In the genomic region with DNA sequence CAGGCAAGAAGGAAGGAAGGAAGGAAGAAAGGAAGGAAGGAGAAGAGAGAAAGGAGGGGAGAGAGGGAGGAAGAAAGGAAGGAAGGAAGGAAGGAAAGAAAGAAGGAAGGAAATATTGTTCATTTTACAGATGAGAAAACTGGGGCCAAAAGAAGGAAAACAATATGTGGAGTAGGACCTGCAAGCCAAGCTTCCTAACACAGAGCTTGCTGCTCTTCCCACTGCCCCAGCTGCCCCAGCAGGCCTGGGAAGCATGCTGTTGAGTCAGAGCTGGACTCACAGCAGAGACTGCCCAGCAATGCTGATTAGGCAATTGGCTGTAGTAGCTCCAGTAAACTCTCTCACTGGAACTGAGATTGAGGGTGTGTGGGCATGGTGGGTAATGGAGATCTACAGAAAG, we compare ENCODE assay signal across 14 cellular contexts. TPM values are rescaled to one million over a fixed set of nuclear protein-coding genes. Genes with fewer than 3 reads are reported as not detected.
DNase-seq lines count a peak whose midpoint lies in the region; ATAC-seq, FAIRE-seq and TF ChIP-seq lines count a peak whose summit lies in the region.
"Had no signal": no experiment of that assay in that cellular context is flagged by ENCODE, and none has a peak within 500 bp of the region (broad histone marks: within the 10 kb centered on the region; RNA-seq: fewer than 3 reads in every experiment).

No MANE protein-coding gene starts in this region.

- H3K4me3 ChIP-seq in AG04449 (ENCODE audit: low read depth, low read length) = no peak overlapping the region
- no peak overlapping the region for H3K4me3 ChIP-seq in bronchial epithelial cell (ENCODE audit: low read depth, low read length)
- H3K4me3 ChIP-seq in liver (ENCODE audit: low read depth in 1 of 3, low read length in 3 of 3) = no peak overlapping the region
- H3K4me3 ChIP-seq in left ventricle myocardium inferior = no peak overlapping the region

- H3K9me3 ChIP-seq in liver (ENCODE audit: control insufficient read depth in 4 of 4, low read length in 3 of 4) = no peaks in the 10 kb centered on the region
- H3K9me3 ChIP-seq in left ventricle myocardium inferior (replicated peaks) = no peaks in the 10 kb centered on the region

- POLR2A ChIA-PET in AG04449 (lab: Yijun Ruan, JAX) = interaction anchor here (1.2 kb wide), 1 partner anchor 8 kb away, joined by 4 read pairs; no protein-coding TSS in a partner anchor
- POLR2A ChIA-PET in activated CD4-positive, alpha-beta memory T cell treated with anti-CD3 and anti-CD28 coated beads for 36 hours (lab: Charles Lee) = no interaction called here

- H3K27me3 ChIP-seq in bronchial epithelial cell (ENCODE audit: control insufficient read depth, insufficient read depth, low read length) = no peaks in the 10 kb centered on the region
- no peaks in the 10 kb centered on the region for H3K27me3 ChIP-seq in liver (ENCODE audit: control insufficient read depth in 4 of 4, insufficient read depth in 4 of 4, low read length in 3 of 4)
- H3K27me3 ChIP-seq in left ventricle myocardium inferior (ENCODE audit: low read depth) = peaks cover 13% of the 10 kb centered on the region

- H3K9me3 Mint-ChIP-seq in activated CD4-positive, alpha-beta memory T cell treated with anti-CD3 and anti-CD28 coated beads for 36 hours = no peaks in the 10 kb centered on the region
- H3K9me3 Mint-ChIP-seq: nephron; stimulated activated naive B cell treated with anti-CD40 and anti-IgM and Interleukin-4, amounts not matched to agents 10 μg/mL and 1 μg/mL and 100 μg/mL, for 72 hours had no signal

- no peak for TF ChIP-seq CTCF in AG04449 (IDR thresholded peaks at IDR 0.05; ENCODE audit: insufficient read depth, low read length, missing control alignments)
- no peak for TF ChIP-seq CTCF in bronchial epithelial cell (IDR thresholded peaks at IDR 0.05; ENCODE audit: insufficient read depth, low read length, severe bottlenecking)
- TF ChIP-seq CTCF in liver (IDR thresholded peaks at IDR 0.05; ENCODE audit: low read depth, low read length, missing input control) = no peak
- TF ChIP-seq CTCF in left ventricle myocardium inferior (IDR thresholded peaks at IDR 0.05; ENCODE audit: borderline replicate concordance) = no peak

- no peak overlapping the region for H3K27ac Mint-ChIP-seq in activated CD4-positive, alpha-beta memory T cell treated with anti-CD3 and anti-CD28 coated beads for 36 hours
- H3K27ac Mint-ChIP-seq: nephron; stimulated activated naive B cell treated with anti-CD40 and anti-IgM and Interleukin-4, amounts not matched to agents 10 μg/mL and 1 μg/mL and 100 μg/mL, for 72 hours had no signal

- FAIRE-seq in bronchial epithelial cell (lab: Jason Lieb, UNC) = no peak

- H3K36me3 Mint-ChIP-seq in activated CD4-positive, alpha-beta memory T cell treated with anti-CD3 and anti-CD28 coated beads for 36 hours = no peaks in the 10 kb centered on the region
- H3K36me3 Mint-ChIP-seq: stimulated activated naive B cell treated with anti-CD40 and anti-IgM and Interleukin-4, amounts not matched to agents 10 μg/mL and 1 μg/mL and 100 μg/mL, for 72 hours had no signal

- H3K4me1 ChIP-seq in liver (ENCODE audit: control insufficient read depth in 4 of 4, insufficient read depth in 4 of 4, low read length in 3 of 4) (no peaks in the 10 kb centered on the region), left ventricle myocardium inferior (no peaks in the 10 kb centered on the region)

- DNase-seq in AG04449 (ENCODE audit: low read depth, low spot score) = peak; percentile 42
- peak; percentile 9 for DNase-seq in HuH-7.5 (ENCODE audit: low spot score)
- peak; percentile 65 for DNase-seq in bronchial epithelial cell (ENCODE audit: low read depth)
- no peak for DNase-seq in left ventricle myocardium inferior
- DNase-seq in activated CD4-positive, alpha-beta memory T cell treated with anti-CD3 and anti-CD28 coated beads for 36 hours = no peak
- no peak for DNase-seq in T1000 (lab: John Stamatoyannopoulos, UW)
- DNase-seq: activated CD4-positive, CD25-positive, alpha-beta regulatory T cell treated with anti-CD3 and anti-CD28 coated beads, Interleukin-2, amount 50 U/mL, for 72 hours; activated effector memory CD4-positive, alpha-beta T cell treated with Interleukin-2 at 50 U/mL for 16 hours; AML-193; H7; stimulated activated naive B cell treated with anti-CD40 and anti-IgM and Interleukin-4, amounts not matched to agents 10 μg/mL and 1 μg/mL and 100 μg/mL, for 72 hours had no signal

- peaks cover 2% of the 10 kb centered on the region for H3K4me1 Mint-ChIP-seq in activated CD4-positive, alpha-beta memory T cell treated with anti-CD3 and anti-CD28 coated beads for 36 hours (ENCODE audit: low read depth)
- H3K4me1 Mint-ChIP-seq: nephron; stimulated activated naive B cell treated with anti-CD40 and anti-IgM and Interleukin-4, amounts not matched to agents 10 μg/mL and 1 μg/mL and 100 μg/mL, for 72 hours had no signal

- intact Hi-C loops in left ventricle myocardium inferior (cut with micrococcal nuclease) = no loop called here
- intact Hi-C loops in activated CD4-positive, alpha-beta memory T cell treated with anti-CD3 and anti-CD28 coated beads for 36 hours (cut with micrococcal nuclease) = no loop called here

- H3K27me3 Mint-ChIP-seq in activated CD4-positive, alpha-beta memory T cell treated with anti-CD3 and anti-CD28 coated beads for 36 hours = peaks cover 9% of the 10 kb centered on the region

- H3K9ac ChIP-seq in liver (ENCODE audit: low read depth in 1 of 2, low read length in 2 of 2) = no peak overlapping the region

- ATAC-seq in HG02571 (IDR thresholded peaks at IDR 0.05; ENCODE audit: unreplicated experiment) = no peak
- ATAC-seq: stimulated activated naive B cell treated with anti-CD40 and anti-IgM and Interleukin-4, amounts not matched to agents 10 μg/mL and 1 μg/mL and 100 μg/mL, for 72 hours had no signal

- no peak overlapping the region for H3K4me3 Mint-ChIP-seq in activated CD4-positive, alpha-beta memory T cell treated with anti-CD3 and anti-CD28 coated beads for 36 hours
- H3K4me3 Mint-ChIP-seq: nephron; stimulated activated naive B cell treated with anti-CD40 and anti-IgM and Interleukin-4, amounts not matched to agents 10 μg/mL and 1 μg/mL and 100 μg/mL, for 72 hours had no signal

- CTCF ChIA-PET in AG04449 (lab: Yijun Ruan, JAX) = interaction anchor here (0.9 to 1.9 kb wide), 2 partner anchors 13 to 68 kb away, joined by 3 to 5 read pairs; no protein-coding TSS in a partner anchor
- CTCF ChIA-PET in activated CD4-positive, alpha-beta memory T cell treated with anti-CD3 and anti-CD28 coated beads for 36 hours (lab: Charles Lee) = no interaction called here

- TF ChIP-seq RAD21 in liver (IDR thresholded peaks at IDR 0.05) = peak in 1 of 2 donors; percentile 25

- no peaks in the 10 kb centered on the region for H3K36me3 ChIP-seq in bronchial epithelial cell (ENCODE audit: control insufficient read depth, insufficient read depth, low read length)
- H3K36me3 ChIP-seq in liver (ENCODE audit: control insufficient read depth in 4 of 4, insufficient read depth in 3 of 4, low read depth in 1 of 4, low read length in 3 of 4) = no peaks in the 10 kb centered on the region
- H3K36me3 ChIP-seq in left ventricle myocardium inferior = no peaks in the 10 kb centered on the region

- H3K27ac ChIP-seq in liver (ENCODE audit: low read depth in 1 of 2, low read length in 2 of 2) (no peak overlapping the region), left ventricle myocardium inferior (replicated peaks) (no peak overlapping the region)

TF ChIP-seq in liver, 16 proteins besides CTCF, POLR2A, EP300 and RAD21:
- TF ChIP-seq, protein P1, sequence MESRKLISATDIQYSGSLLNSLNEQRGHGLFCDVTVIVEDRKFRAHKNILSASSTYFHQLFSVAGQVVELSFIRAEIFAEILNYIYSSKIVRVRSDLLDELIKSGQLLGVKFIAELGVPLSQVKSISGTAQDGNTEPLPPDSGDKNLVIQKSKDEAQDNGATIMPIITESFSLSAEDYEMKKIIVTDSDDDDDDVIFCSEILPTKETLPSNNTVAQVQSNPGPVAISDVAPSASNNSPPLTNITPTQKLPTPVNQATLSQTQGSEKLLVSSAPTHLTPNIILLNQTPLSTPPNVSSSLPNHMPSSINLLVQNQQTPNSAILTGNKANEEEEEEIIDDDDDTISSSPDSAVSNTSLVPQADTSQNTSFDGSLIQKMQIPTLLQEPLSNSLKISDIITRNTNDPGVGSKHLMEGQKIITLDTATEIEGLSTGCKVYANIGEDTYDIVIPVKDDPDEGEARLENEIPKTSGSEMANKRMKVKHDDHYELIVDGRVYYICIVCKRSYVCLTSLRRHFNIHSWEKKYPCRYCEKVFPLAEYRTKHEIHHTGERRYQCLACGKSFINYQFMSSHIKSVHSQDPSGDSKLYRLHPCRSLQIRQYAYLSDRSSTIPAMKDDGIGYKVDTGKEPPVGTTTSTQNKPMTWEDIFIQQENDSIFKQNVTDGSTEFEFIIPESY (IDR thresholded peaks at IDR 0.05) = no peak
- TF ChIP-seq FOXA2 (IDR thresholded peaks at IDR 0.05) = no peak
- TF ChIP-seq, protein P2, sequence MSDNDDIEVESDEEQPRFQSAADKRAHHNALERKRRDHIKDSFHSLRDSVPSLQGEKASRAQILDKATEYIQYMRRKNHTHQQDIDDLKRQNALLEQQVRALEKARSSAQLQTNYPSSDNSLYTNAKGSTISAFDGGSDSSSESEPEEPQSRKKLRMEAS (IDR thresholded peaks at IDR 0.05) = no peak
- no peak for TF ChIP-seq NR2F2 (IDR thresholded peaks at IDR 0.05)
- TF ChIP-seq RXRA (IDR thresholded peaks at IDR 0.05) = peak in 1 of 2 donors; percentile 45
- TF ChIP-seq HNF4G (IDR thresholded peaks at IDR 0.05) = peak; percentile 12
- TF ChIP-seq FOXA1 (IDR thresholded peaks at IDR 0.05) = no peak
- no peak for TF ChIP-seq YY1 (IDR thresholded peaks at IDR 0.05)
- no peak for TF ChIP-seq SP1 (IDR thresholded peaks at IDR 0.05)
- TF ChIP-seq, protein P3, sequence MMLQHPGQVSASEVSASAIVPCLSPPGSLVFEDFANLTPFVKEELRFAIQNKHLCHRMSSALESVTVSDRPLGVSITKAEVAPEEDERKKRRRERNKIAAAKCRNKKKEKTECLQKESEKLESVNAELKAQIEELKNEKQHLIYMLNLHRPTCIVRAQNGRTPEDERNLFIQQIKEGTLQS (IDR thresholded peaks at IDR 0.05) = no peak
- peak; percentile 44 to 70 for TF ChIP-seq HNF4A (conservative IDR thresholded peaks at IDR 0.05)
- TF ChIP-seq GABPA (IDR thresholded peaks at IDR 0.05 in 1 of 2, conservative IDR thresholded peaks at IDR 0.05 in 1 of 2) = no peak

RNA-seq across cellular contexts. Expression of a gene that starts 42.6 kb away (rescaled TPM):
- total RNA-seq in bronchial epithelial cell = 2.4 and 18.1 TPM in 2 replicates
- total RNA-seq in liver = 10 to 100 TPM; 21.2 to 36.4 TPM
- 10 to 100 TPM; 59.4 to 98.8 TPM for polyA plus RNA-seq in liver
- 57.6 TPM for total RNA-seq in left ventricle myocardium inferior
- 10 to 100 TPM; 40.9 to 41.2 TPM for total RNA-seq in activated CD4-positive, alpha-beta memory T cell treated with anti-CD3 and anti-CD28 coated beads for 36 hours

Comparison
In these comparisons a context has a peak if more than half of its experiments do, and no peak if none do; other contexts are left out.
1. DNase-seq: peak in AG04449 (single experiment), HuH-7.5 (single experiment) and bronchial epithelial cell (single experiment); none in left ventricle myocardium inferior (single experiment), activated CD4-positive, alpha-beta memory T cell treated with anti-CD3 and anti-CD28 coated beads for 36 hours (single experiment) and T1000 (single experiment).